In genomic region chr4:185915271-185915670, GRCh38 we compare ENCODE assay signal across 23 cellular contexts.
DNase-seq lines count a peak whose midpoint lies in the region; ATAC-seq, FAIRE-seq and TF ChIP-seq lines count a peak whose summit lies in the region.
"Had no signal": no experiment of that assay in that cellular context is flagged by ENCODE, and none has a peak within 500 bp of the region (broad histone marks: within the 10 kb centered on the region; RNA-seq: fewer than 3 reads in every experiment).

No MANE protein-coding gene starts in this region.

- H2BK15ac ChIP-seq in H1 (ENCODE audit: low read length) = no peak overlapping the region; the same call in 1 of the 2 replicates

- H3K4me1 ChIP-seq in SJSA1 (replicated peaks) (peaks cover 30% of the 10 kb centered on the region), H1 (replicated peaks in 1 of 4; ENCODE audit: control insufficient read depth in 3 of 4, insufficient read depth in 4 of 4, low read length in 3 of 4) (peaks cover 0 to 8% (median 4%) of the 10 kb centered on the region in 4 experiments; a peak in 5 of 7 replicates), pancreas (peaks cover 0 to 7% (median 0%) of the 10 kb centered on the region in 3 donors)
- H3K4me1 ChIP-seq: BLaER1 had no signal

- H3K4me1 Mint-ChIP-seq in type B pancreatic cell (ENCODE audit: unreplicated experiment) = peaks cover 29% of the 10 kb centered on the region
- H3K4me1 Mint-ChIP-seq: IgD-negative memory B cell had no signal

- no peak overlapping the region for H3K4ac ChIP-seq in H1 (replicated peaks; ENCODE audit: insufficient read length, low read depth, low read length)

- no peak overlapping the region for H3K23ac ChIP-seq in H1 (ENCODE audit: insufficient read length)

- H4K91ac ChIP-seq in H1 (replicated peaks; ENCODE audit: insufficient read length, low read length) = no peak overlapping the region

- H2AFZ ChIP-seq in H1 (ENCODE audit: low read length) = no peak overlapping the region

- H3K79me2 ChIP-seq in H1 (ENCODE audit: control insufficient read depth in 1 of 2, insufficient read depth in 2 of 2, low read length in 2 of 2) = no peaks in the 10 kb centered on the region

- H3K56ac ChIP-seq in H1 (replicated peaks; ENCODE audit: insufficient read length, low read depth, low read length) = no peak overlapping the region

- TF ChIP-seq EP300 in H1 (IDR thresholded peaks at IDR 0.05; ENCODE audit: borderline replicate concordance in 1 of 2, low read depth in 2 of 2, low read length in 2 of 2) = no peak

- FAIRE-seq in H1 (lab: Jason Lieb, UNC) = no peak
- no peak for FAIRE-seq in pancreas (lab: Jason Lieb, UNC)
- FAIRE-seq: GM19239 had no signal

- no peak overlapping the region for H3K14ac ChIP-seq in H1 (ENCODE audit: insufficient read length)

- H3K36me3 ChIP-seq in SJSA1 (no peaks in the 10 kb centered on the region), H1 (ENCODE audit: control insufficient read depth in 2 of 4, insufficient read depth in 4 of 4, low read length in 3 of 4) (no peaks in the 10 kb centered on the region), pancreas (no peaks in the 10 kb centered on the region)
- H3K36me3 ChIP-seq: BLaER1 had no signal

- CTCF ChIA-PET in H1 (lab: Charles Lee; ENCODE audit: partially characterized antibody) = interaction anchor here (0.7 to 1.1 kb wide), 2 partner anchors 111 to 979 kb away, joined by 3 to 4 read pairs; no protein-coding TSS in a partner anchor

- TF ChIP-seq POLR2A in H1 (IDR thresholded peaks at IDR 0.05; ENCODE audit: control extremely low read depth in 1 of 2, low read depth in 2 of 2, low read length in 2 of 2) = no peak

- H3K9me3 Mint-ChIP-seq in type B pancreatic cell = no peaks in the 10 kb centered on the region
- H3K9me3 Mint-ChIP-seq: CD4-positive, alpha-beta T cell; H9 had no signal

- H3K36me3 Mint-ChIP-seq in type B pancreatic cell = no peaks in the 10 kb centered on the region
- H3K36me3 Mint-ChIP-seq: IgD-negative memory B cell had no signal

- H3K23me2 ChIP-seq in H1 (ENCODE audit: low read depth, low read length) = no peaks in the 10 kb centered on the region

- no peak overlapping the region for H2BK12ac ChIP-seq in H1 (ENCODE audit: low read depth, low read length)

- 0 out of 2 replicates have a peak overlapping the region, but pooled peaks have one; percentile 26 for H2BK20ac ChIP-seq in H1 (ENCODE audit: low read length)

- intact Hi-C loops in pancreas (cut with DNase I) = no loop called here

- no peak overlapping the region for H3K9ac ChIP-seq in H1 (replicated peaks in 1 of 4; ENCODE audit: extremely low read depth in 1 of 4, low read depth in 3 of 4, low read length in 3 of 4)
- H3K9ac ChIP-seq: BLaER1 had no signal

- WGBS in H1 (ENCODE audit: extremely low coverage in 1 of 2, insufficient coverage in 1 of 2, insufficient read length in 1 of 2, insufficient replicate concordance in 2 of 2, low coverage in 1 of 2, low lambda C conversion rate in 2 of 2, missing lambda C conversion rate in 1 of 2), 2 experiments = 31% methylated on average over 2 of the region's 2 CpGs; no CpG with 5 or more reads in 1 of the 2 experiments
- WGBS in pancreas, 2 donors = 11 to 13% methylated on average over 2 of the region's 2 CpGs

- H3K4me3 Mint-ChIP-seq in type B pancreatic cell = no peak overlapping the region
- H3K4me3 Mint-ChIP-seq: CD4-positive, alpha-beta T cell; H9; IgD-negative memory B cell had no signal

- no peak overlapping the region for H4K8ac ChIP-seq in H1 (ENCODE audit: extremely low read depth, insufficient read depth, low read length)

- no peaks in the 10 kb centered on the region for H3K79me1 ChIP-seq in H1 (ENCODE audit: low read depth, low read length)

- H3K4me3 ChIP-seq in SJSA1 (no peak overlapping the region), H1 (ENCODE audit: extremely low read depth in 1 of 4, insufficient read depth in 2 of 4, low read depth in 3 of 4, low read length in 4 of 4) (no peak overlapping the region), pancreas (no peak overlapping the region)
- H3K4me3 ChIP-seq: BLaER1, SK-N-MC had no signal

- H2BK120ac ChIP-seq in H1 (replicated peaks; ENCODE audit: low read depth, low read length) = no peak overlapping the region

- H3K18ac ChIP-seq in H1 (ENCODE audit: extremely low read depth, low read length) = no peak overlapping the region

- no peaks in the 10 kb centered on the region for H4K20me1 ChIP-seq in H1 (replicated peaks in 1 of 2; ENCODE audit: control insufficient read depth in 1 of 2, insufficient read depth in 2 of 2, low read length in 2 of 2)
- H4K20me1 ChIP-seq: BLaER1 had no signal

- peak overlapping the region; percentile 38 for H3K27ac Mint-ChIP-seq in type B pancreatic cell
- H3K27ac Mint-ChIP-seq: CD4-positive, alpha-beta T cell; IgD-negative memory B cell had no signal

- POLR2A ChIA-PET in H1 (lab: Charles Lee; ENCODE audit: partially characterized antibody) = interaction anchor here (0.8 kb wide), 1 partner anchor 103 kb away, joined by 3 read pairs; the partner anchor contains the start of gene SORBS2

- no peak for DNase-seq in SJSA1 (ENCODE audit: low read depth in 1 of 2, low spot score in 2 of 2)
- DNase-seq in H1 (ENCODE audit: low read depth in 1 of 2, low spot score in 2 of 2) = no peak
- DNase-seq in pancreas = no peak
- no peak for DNase-seq in type B pancreatic cell (ENCODE audit: extremely low spot score, unreplicated experiment)
- no peak for DNase-seq in RPMI8226
- no peak for DNase-seq in epidermal melanocyte (ENCODE audit: insufficient read length, low spot score)
- DNase-seq: ACHN; CD4-positive, alpha-beta T cell; COR-L47; DMS79; H9; NCI-H1105; NCI-H146; NCI-H2029; NCI-H2227 treated with DMSO at 0.1 percent for 48 hours; NCI-H510A treated with DMSO at 0.1 percent for 48 hours; NCI-H748 treated with DMSO at 0.1 percent for 48 hours had no signal

- no peak overlapping the region for H2BK5ac ChIP-seq in H1 (ENCODE audit: low read depth, low read length)

- ATAC-seq in pancreas = peak; percentile 31 to 84 (median 55)
- ATAC-seq in HG03565 (IDR thresholded peaks at IDR 0.05; ENCODE audit: unreplicated experiment) = no peak
- ATAC-seq: Right ventricle myocardium inferior had no signal

- H3K27me3 ChIP-seq in SJSA1 (replicated peaks) = no peaks in the 10 kb centered on the region
- H3K27me3 ChIP-seq in H1 (replicated peaks in 1 of 4; ENCODE audit: control insufficient read depth in 3 of 4, extremely low read depth in 1 of 4, insufficient read depth in 3 of 4, low read length in 3 of 4) = no peaks in the 10 kb centered on the region
- no peaks in the 10 kb centered on the region for H3K27me3 ChIP-seq in pancreas
- H3K27me3 ChIP-seq: BLaER1 had no signal

- no peak overlapping the region for H2AK5ac ChIP-seq in H1 (ENCODE audit: low read depth, low read length)

- H3K27ac ChIP-seq in SJSA1 = peak overlapping the region; percentile 79
- H3K27ac ChIP-seq in H1 (ENCODE audit: low read depth, low read length) = no peak overlapping the region
- no peak overlapping the region for H3K27ac ChIP-seq in pancreas
- H3K27ac ChIP-seq: BLaER1, SK-N-MC had no signal

- TF ChIP-seq CTCF in H1 (IDR thresholded peaks at IDR 0.05; ENCODE audit: control extremely low read depth in 1 of 3, insufficient read depth in 1 of 3, low read depth in 1 of 3, low read length in 3 of 3) = no peak
- no peak for TF ChIP-seq CTCF in pancreas (IDR thresholded peaks at IDR 0.05)
- no peak for TF ChIP-seq CTCF in type B pancreatic cell (conservative IDR thresholded peaks at IDR 0.05)

- no peak overlapping the region for H4K5ac ChIP-seq in H1 (ENCODE audit: insufficient read length, low read depth, low read length)

- H3K27me3 Mint-ChIP-seq in type B pancreatic cell = peaks cover 26% of the 10 kb centered on the region
- H3K27me3 Mint-ChIP-seq: CD4-positive, alpha-beta T cell; IgD-negative memory B cell had no signal

- TF ChIP-seq RAD21 in H1 (IDR thresholded peaks at IDR 0.05 in 1 of 2, conservative IDR thresholded peaks at IDR 0.05 in 1 of 2; ENCODE audit: low read depth in 2 of 2, low read length in 2 of 2) = no peak

- no peak overlapping the region for H3K4me2 ChIP-seq in H1 (ENCODE audit: insufficient read depth in 1 of 2, low read depth in 2 of 2, low read length in 2 of 2)
- H3K4me2 ChIP-seq: BLaER1 had no signal

- H3K9me3 ChIP-seq in SJSA1 (replicated peaks) (no peaks in the 10 kb centered on the region), H1 (ENCODE audit: insufficient read depth in 2 of 2, low read depth in 1 of 2, low read length in 1 of 2) (no peaks in the 10 kb centered on the region), pancreas (no peaks in the 10 kb centered on the region)
- H3K9me3 ChIP-seq: BLaER1 had no signal

TF ChIP-seq in H1, 55 proteins besides CTCF, POLR2A, EP300 and RAD21:
- TF ChIP-seq SRF (IDR thresholded peaks at IDR 0.05; ENCODE audit: low read depth, low read length) (no peak), ATF2 (IDR thresholded peaks at IDR 0.05; ENCODE audit: low read length) (no peak), MAFK (IDR thresholded peaks at IDR 0.05; ENCODE audit: low read depth, low read length) (no peak), CBX8 (IDR thresholded peaks at IDR 0.05; ENCODE audit: borderline replicate concordance, low read depth, low read length) (no peak), TCF12 (IDR thresholded peaks at IDR 0.05; ENCODE audit: low read depth, low read length) (no peak), USF2 (IDR thresholded peaks at IDR 0.05; ENCODE audit: low read length) (no peak), JUN (IDR thresholded peaks at IDR 0.05; ENCODE audit: low read depth, low read length) (no peak), KDM1A (IDR thresholded peaks at IDR 0.05; ENCODE audit: borderline replicate concordance, low read length) (no peak), EGR1 (IDR thresholded peaks at IDR 0.05; ENCODE audit: borderline replicate concordance, low read depth, low read length) (no peak), TAF1 (IDR thresholded peaks at IDR 0.05; ENCODE audit: low read depth, low read length) (no peak)
